1 cellular context compared by ENCODE assay signal in the genomic region with DNA sequence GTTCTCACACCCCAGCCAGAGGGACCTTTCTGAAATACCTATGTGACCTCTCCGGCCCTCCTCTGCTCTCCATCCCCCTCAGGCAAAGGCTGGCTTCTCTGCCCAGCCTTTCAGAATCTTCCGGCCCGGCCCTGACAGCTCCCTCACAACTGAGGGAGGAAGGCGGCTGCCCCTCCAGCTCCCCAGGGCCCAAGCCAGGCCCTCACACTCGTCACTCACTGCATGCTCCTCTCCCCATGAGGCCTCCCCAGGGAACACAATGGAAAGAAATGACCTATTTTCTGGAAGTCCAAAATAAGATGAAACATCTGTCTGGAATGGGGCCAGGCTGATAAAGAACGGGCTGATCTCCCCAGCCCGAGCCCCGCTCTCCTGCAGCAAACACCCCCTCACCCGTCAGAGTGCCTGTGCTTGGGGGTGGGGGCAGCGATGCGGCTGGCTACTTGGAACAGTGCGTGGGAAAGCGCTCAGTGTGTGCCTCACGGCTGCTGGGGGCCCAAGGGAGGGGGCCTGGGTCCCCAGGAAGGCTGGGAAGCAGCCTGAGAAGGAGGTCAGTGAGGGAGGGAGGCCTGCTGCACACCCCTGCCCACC.
TF ChIP-seq lines count a peak whose summit lies in the region.

No MANE protein-coding gene starts in this region.

TF ChIP-seq in H1, 55 proteins besides CTCF, POLR2A, EP300 and RAD21:
- TF ChIP-seq BCL11A (IDR thresholded peaks at IDR 0.05; ENCODE audit: low read depth in 2 of 2, low read length in 2 of 2) (no peak), CTBP2 (IDR thresholded peaks at IDR 0.05; ENCODE audit: borderline replicate concordance, insufficient read depth, insufficient read length, low read length) (peak; percentile 45)
